ENCODE assay signal across 1 cellular context in the genomic region with DNA sequence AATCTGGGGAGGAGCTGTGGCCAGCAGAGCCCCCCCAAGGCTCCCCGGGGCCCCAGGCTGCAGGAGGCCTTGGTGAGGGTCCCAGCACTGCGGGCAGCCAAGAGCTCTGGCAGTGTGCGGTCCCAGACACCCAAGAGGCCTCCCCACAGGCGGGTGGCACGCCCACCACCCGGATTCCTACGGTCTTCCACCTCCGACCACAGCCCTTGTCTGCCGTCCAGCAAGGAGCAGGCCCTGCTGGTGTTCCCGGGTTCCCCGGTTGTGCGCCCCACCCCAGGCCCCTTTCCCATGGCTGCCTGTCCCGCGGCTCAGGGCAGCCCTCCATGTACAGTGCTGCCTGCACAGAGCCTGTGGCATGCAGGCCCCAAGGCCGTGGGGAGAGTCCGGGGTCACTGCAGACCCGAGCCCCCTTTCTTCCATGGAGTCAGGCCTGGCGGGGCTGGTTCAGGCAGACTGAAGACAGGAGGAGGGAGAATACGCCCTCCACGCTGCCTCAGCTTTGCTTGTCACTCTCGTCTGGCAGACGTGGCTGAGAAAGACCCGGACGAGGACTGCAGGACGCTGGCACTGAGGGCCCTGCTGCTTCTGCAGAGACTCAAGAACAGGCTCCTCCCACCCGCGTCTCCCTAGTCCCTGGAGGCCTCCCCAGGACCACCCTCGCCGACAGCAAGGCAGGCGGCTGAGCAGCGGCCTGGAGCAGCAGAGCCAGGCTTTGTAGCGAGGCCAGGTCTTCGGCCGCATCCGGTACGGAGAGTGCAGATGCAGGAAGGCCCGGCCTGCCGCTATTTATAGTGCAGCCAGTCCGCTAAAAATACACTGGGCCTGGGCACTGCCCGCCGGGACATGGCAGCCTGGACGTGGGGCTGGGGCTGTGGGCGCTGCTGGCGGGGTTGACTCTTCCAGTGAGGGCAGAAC.
TF ChIP-seq lines count a peak whose summit lies in the region.

No MANE protein-coding gene starts in this region.

TF ChIP-seq in endothelial cell of umbilical vein, 7 proteins besides CTCF, POLR2A, EP300 and RAD21:
- TF ChIP-seq FOS (IDR thresholded peaks at IDR 0.05; ENCODE audit: borderline replicate concordance, insufficient read depth, low read length) (no peak), MYC (IDR thresholded peaks at IDR 0.05; ENCODE audit: low read depth, low read length) (no peak), JUN (IDR thresholded peaks at IDR 0.05; ENCODE audit: borderline replicate concordance, insufficient read depth, insufficient read length, low read depth) (no peak)
